Comparison of ENCODE assay signal across 11 cellular contexts in the genomic region with DNA sequence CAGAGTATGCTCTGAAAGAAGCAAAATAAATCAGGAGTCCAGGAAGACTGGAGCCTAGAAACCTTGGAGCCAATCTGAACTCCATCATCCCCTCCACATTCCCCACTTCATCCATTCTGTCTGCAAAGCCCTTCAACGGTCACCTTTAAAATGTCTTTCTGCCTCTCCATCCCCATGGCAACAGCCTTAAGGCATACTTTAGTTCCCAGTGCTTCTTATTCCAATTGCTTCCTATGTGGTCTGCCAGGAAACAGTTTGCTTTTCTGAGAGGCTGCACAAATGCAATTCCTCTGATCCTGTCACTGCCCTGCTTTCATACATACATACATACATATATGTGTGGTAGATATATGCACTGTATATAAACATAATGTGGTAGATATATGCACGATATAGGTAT. TPM values are rescaled to one million over a fixed set of nuclear protein-coding genes. Genes with fewer than 3 reads are reported as not detected.
A peak's percentile ranks its signal among the peaks of the same experiment; 100 is the strongest.
DNase-seq lines count a peak whose midpoint lies in the region; ATAC-seq and TF ChIP-seq lines count a peak whose summit lies in the region.
"Had no signal": no experiment of that assay in that cellular context is flagged by ENCODE, and none has a peak within 500 bp of the region (broad histone marks: within the 10 kb centered on the region; RNA-seq: fewer than 3 reads in every experiment).

No MANE protein-coding gene starts in this region.

- H3K27me3 ChIP-seq in OCI-LY1 (ENCODE audit: insufficient read depth, low read length) (no peaks in the 10 kb centered on the region), stomach (no peaks in the 10 kb centered on the region)
- H3K27me3 ChIP-seq: SJCRH30 had no signal

- POLR2A ChIA-PET in activated CD8-positive, alpha-beta T cell treated with anti-CD3 and anti-CD28 coated beads for 36 hours (lab: Charles Lee) = interaction anchor here (1.3 kb wide), 1 partner anchor 38 kb away, joined by 8 read pairs; no protein-coding TSS in a partner anchor
- POLR2A ChIA-PET in activated CD8-positive, alpha-beta T cell treated with anti-CD3 and anti-CD28 coated beads, Interleukin-2, amount 10 ng/mL, durations not matched to agents 7 days and 5 days (lab: Charles Lee) = interaction anchor here (1.6 kb wide), 1 partner anchor 38 kb away, joined by 11 read pairs; no protein-coding TSS in a partner anchor

- H3K9me3 Mint-ChIP-seq in activated CD8-positive, alpha-beta T cell treated with anti-CD3 and anti-CD28 coated beads for 36 hours = no peaks in the 10 kb centered on the region
- H3K9me3 Mint-ChIP-seq in activated CD8-positive, alpha-beta T cell treated with anti-CD3 and anti-CD28 coated beads, Interleukin-2, amount 10 ng/mL, durations not matched to agents 7 days and 5 days (ENCODE audit: insufficient read depth) = no peaks in the 10 kb centered on the region
- H3K9me3 Mint-ChIP-seq: activated naive CD4-positive, alpha-beta T cell treated with anti-CD3 and anti-CD28 coated beads, Interleukin-2, amount 50 U/mL, for 72 hours had no signal

- H4K20me1 ChIP-seq in OCI-LY1 (ENCODE audit: insufficient read depth, low read length) = no peaks in the 10 kb centered on the region

- H3K4me3 Mint-ChIP-seq in activated CD8-positive, alpha-beta T cell treated with anti-CD3 and anti-CD28 coated beads for 36 hours = peak overlapping the region; percentile 96
- H3K4me3 Mint-ChIP-seq in activated CD8-positive, alpha-beta T cell treated with anti-CD3 and anti-CD28 coated beads, Interleukin-2, amount 10 ng/mL, durations not matched to agents 7 days and 5 days = no peak overlapping the region

- H3F3A ChIP-seq in OCI-LY1 (ENCODE audit: insufficient read depth, low read length) = no peaks in the 10 kb centered on the region

- no peak for ATAC-seq in activated CD8-positive, alpha-beta T cell treated with anti-CD3 and anti-CD28 coated beads for 36 hours
- no peak for ATAC-seq in activated CD8-positive, alpha-beta T cell treated with anti-CD3 and anti-CD28 coated beads, Interleukin-2, amount 10 ng/mL, durations not matched to agents 7 days and 5 days
- ATAC-seq in HG03354 (IDR thresholded peaks at IDR 0.05; ENCODE audit: poor library complexity, severe bottlenecking, unreplicated experiment) = no peak
- no peak for ATAC-seq in left lobe of liver

- H3K4me3 ChIP-seq in OCI-LY1 (ENCODE audit: low read depth, low read length, poor library complexity, severe bottlenecking) = peak overlapping the region; percentile 93
- peak overlapping the region; percentile 79 to 84 for H3K4me3 ChIP-seq in foreskin fibroblast (ENCODE audit: low read depth in 1 of 2, low read length in 2 of 2)
- peak overlapping the region in 2 of 4 donors; percentile 60 to 68 for H3K4me3 ChIP-seq in stomach

- H3K36me3 ChIP-seq in OCI-LY1 (ENCODE audit: insufficient read depth, low read length) (no peaks in the 10 kb centered on the region), stomach (no peaks in the 10 kb centered on the region)
- H3K36me3 ChIP-seq: prostate gland, SJCRH30 had no signal

- no peak for TF ChIP-seq POLR2A in stomach (IDR thresholded peaks at IDR 0.05)

- no peak for TF ChIP-seq CTCF in activated CD8-positive, alpha-beta T cell treated with anti-CD3 and anti-CD28 coated beads for 36 hours (IDR thresholded peaks at IDR 0.05)
- TF ChIP-seq CTCF in OCI-LY1 (IDR thresholded peaks at IDR 0.05; ENCODE audit: low read length) (no peak), foreskin fibroblast (IDR thresholded peaks at IDR 0.05; ENCODE audit: low read depth, low read length) (no peak), stomach (IDR thresholded peaks at IDR 0.05) (no peak)

- peaks cover 7% of the 10 kb centered on the region for H3K4me1 Mint-ChIP-seq in activated CD8-positive, alpha-beta T cell treated with anti-CD3 and anti-CD28 coated beads for 36 hours (ENCODE audit: low read depth)
- peaks cover 11% of the 10 kb centered on the region for H3K4me1 Mint-ChIP-seq in activated CD8-positive, alpha-beta T cell treated with anti-CD3 and anti-CD28 coated beads, Interleukin-2, amount 10 ng/mL, durations not matched to agents 7 days and 5 days (ENCODE audit: low read depth)

- H3K27me3 Mint-ChIP-seq in activated CD8-positive, alpha-beta T cell treated with anti-CD3 and anti-CD28 coated beads for 36 hours = no peaks in the 10 kb centered on the region
- peaks cover 2% of the 10 kb centered on the region for H3K27me3 Mint-ChIP-seq in activated CD8-positive, alpha-beta T cell treated with anti-CD3 and anti-CD28 coated beads, Interleukin-2, amount 10 ng/mL, durations not matched to agents 7 days and 5 days (ENCODE audit: low read depth)

- H3K79me2 ChIP-seq in OCI-LY1 (ENCODE audit: insufficient read depth, low read length) = no peaks in the 10 kb centered on the region

- H2AFZ ChIP-seq in OCI-LY1 (ENCODE audit: low read length) = no peak overlapping the region

- H3K27ac ChIP-seq in OCI-LY1 (ENCODE audit: low read depth, low read length, poor library complexity, severe bottlenecking) (no peak overlapping the region), stomach (peak overlapping the region in 3 of 5 donors; percentile 83 to 89 (median 86))
- H3K27ac ChIP-seq: SJCRH30 had no signal

- intact Hi-C loops in activated CD8-positive, alpha-beta T cell treated with anti-CD3 and anti-CD28 coated beads for 36 hours (cut with micrococcal nuclease) = no loop called here
- intact Hi-C loops in stomach (cut with DNase I; ENCODE audit: low total_unique reads) = no loop called here

- peaks cover 5% of the 10 kb centered on the region for H3K4me1 ChIP-seq in OCI-LY1 (ENCODE audit: insufficient read depth, low read length, severe bottlenecking)
- H3K4me1 ChIP-seq in stomach = peaks cover 0 to 7% (median 0%) of the 10 kb centered on the region in 4 donors
- H3K4me1 ChIP-seq: prostate gland, SJCRH30 had no signal

- no peak for DNase-seq in activated CD8-positive, alpha-beta T cell treated with anti-CD3 and anti-CD28 coated beads for 36 hours
- DNase-seq in activated CD8-positive, alpha-beta T cell treated with anti-CD3 and anti-CD28 coated beads, Interleukin-2, amount 10 ng/mL, durations not matched to agents 7 days and 5 days = no peak
- DNase-seq in foreskin fibroblast (no peak), stomach (no peak), left lobe of liver (ENCODE audit: low spot score) (no peak)
- no peak for DNase-seq in activated CD4-positive, alpha-beta T cell treated with anti-CD3 and anti-CD28 coated beads for 4 hours

- TF ChIP-seq EP300 in stomach (IDR thresholded peaks at IDR 0.05) = no peak

- CTCF ChIA-PET in activated CD8-positive, alpha-beta T cell treated with anti-CD3 and anti-CD28 coated beads for 36 hours (lab: Charles Lee) = interaction anchor here (1.2 to 1.5 kb wide), 2 partner anchors 29 to 38 kb away, joined by 3 to 5 read pairs; no protein-coding TSS in a partner anchor
- CTCF ChIA-PET in activated CD8-positive, alpha-beta T cell treated with anti-CD3 and anti-CD28 coated beads, Interleukin-2, amount 10 ng/mL, durations not matched to agents 7 days and 5 days (lab: Charles Lee) = interaction anchor here (1.1 to 2.3 kb wide), 3 partner anchors 38 to 797 kb away, joined by 3 to 9 read pairs (median 4); no protein-coding TSS in a partner anchor

- no peak overlapping the region for H3K27ac Mint-ChIP-seq in activated CD8-positive, alpha-beta T cell treated with anti-CD3 and anti-CD28 coated beads for 36 hours
- no peak overlapping the region for H3K27ac Mint-ChIP-seq in activated CD8-positive, alpha-beta T cell treated with anti-CD3 and anti-CD28 coated beads, Interleukin-2, amount 10 ng/mL, durations not matched to agents 7 days and 5 days

- WGBS in stomach, 5 donors = 28 to 58% (median 39%) methylated on average over 2 of the region's 2 CpGs

- H3K9ac ChIP-seq in OCI-LY1 (ENCODE audit: low read length) = no peak overlapping the region; the same call in 1 of the 2 replicates

- H3K36me3 Mint-ChIP-seq in activated CD8-positive, alpha-beta T cell treated with anti-CD3 and anti-CD28 coated beads for 36 hours (ENCODE audit: low read depth) = no peaks in the 10 kb centered on the region
- no peaks in the 10 kb centered on the region for H3K36me3 Mint-ChIP-seq in activated CD8-positive, alpha-beta T cell treated with anti-CD3 and anti-CD28 coated beads, Interleukin-2, amount 10 ng/mL, durations not matched to agents 7 days and 5 days (ENCODE audit: low read depth)

- no peaks in the 10 kb centered on the region for H3K9me3 ChIP-seq in OCI-LY1 (ENCODE audit: low read length)
- H3K9me3 ChIP-seq in stomach = no peaks in the 10 kb centered on the region
- H3K9me3 ChIP-seq: prostate gland, SJCRH30 had no signal

- no peaks in the 10 kb centered on the region for H3K9me2 ChIP-seq in OCI-LY1 (ENCODE audit: low read depth, low read length)

- H3K4me2 ChIP-seq in OCI-LY1 (ENCODE audit: low read length) = peak overlapping the region; percentile 91

RNA-seq across cellular contexts. Expression of gene MAGEH1, which starts 0.8 kb away (rescaled TPM):
- total RNA-seq in activated CD8-positive, alpha-beta T cell treated with anti-CD3 and anti-CD28 coated beads for 36 hours = 10 to 100 TPM; 16.4 to 17.0 TPM
- 10 to 100 TPM; 13.1 to 14.3 TPM for total RNA-seq in activated CD8-positive, alpha-beta T cell treated with anti-CD3 and anti-CD28 coated beads, Interleukin-2, amount 10 ng/mL, durations not matched to agents 7 days and 5 days
- total RNA-seq in stomach (10 to 100 TPM in 3 of 5 donors, 1 to 10 TPM in 1, not detected in 1; 1.8 to 31.8 (median 21.0) TPM), left lobe of liver (7.0 TPM)
- polyA plus RNA-seq in stomach = 10 to 100 TPM in 2 of 3 donors, 1 to 10 TPM in 1; 9.5 to 16.9 (median 13.5) TPM

RNA-seq across cellular contexts. Expression of gene USP51, which starts 38.5 kb away (rescaled TPM):
- 1 to 10 TPM; 1.2 to 1.5 TPM for total RNA-seq in activated CD8-positive, alpha-beta T cell treated with anti-CD3 and anti-CD28 coated beads for 36 hours
- total RNA-seq in activated CD8-positive, alpha-beta T cell treated with anti-CD3 and anti-CD28 coated beads, Interleukin-2, amount 10 ng/mL, durations not matched to agents 7 days and 5 days = 1 to 10 TPM; 1.2 TPM
- total RNA-seq in stomach = 1 to 10 TPM in 2 of 5 donors, under 1 TPM in 1, not detected in 2; 0.29 to 2.2 (median 1.2) TPM
- under 1 TPM; 0.40 to 0.46 (median 0.44) TPM for polyA plus RNA-seq in stomach
- total RNA-seq in left lobe of liver = 0.38 TPM
